In genomic region chr17:81926451-81927144, GRCh38 we compare ENCODE assay signal across 1 cellular context.
TF ChIP-seq lines count a peak whose summit lies in the region.

No MANE protein-coding gene starts in this region.

TF ChIP-seq in HepG2, 621 proteins besides CTCF, POLR2A, EP300 and RAD21 (continued from another document and continues in another):
- TF ChIP-seq ZNF691 (CRISPR knock-in tag; IDR thresholded peaks at IDR 0.05; ENCODE audit: borderline replicate concordance, low read depth) = peak; percentile 44; the same call in 1 of the 2 replicates
- TF ChIP-seq TFDP1 (CRISPR knock-in tag; IDR thresholded peaks at IDR 0.05; ENCODE audit: borderline replicate concordance) = peak; percentile 17; the same call in 1 of the 2 replicates
- peak; percentile 50; the same call in 1 of the 2 replicates for TF ChIP-seq ZNF546 (CRISPR knock-in tag; conservative IDR thresholded peaks at IDR 0.05)
- TF ChIP-seq MXI1 (IDR thresholded peaks at IDR 0.05; ENCODE audit: borderline replicate concordance, low read depth, low read length) = peak; percentile 86; the same call in 1 of the 3 replicates
- no peak for TF ChIP-seq HNF1A (IDR thresholded peaks at IDR 0.05; ENCODE audit: low read depth)
- peak; percentile 20; the same call in 1 of the 2 replicates for TF ChIP-seq HNF1A (CRISPR knock-in tag; IDR thresholded peaks at IDR 0.05; ENCODE audit: borderline replicate concordance)
- TF ChIP-seq, protein P1, sequence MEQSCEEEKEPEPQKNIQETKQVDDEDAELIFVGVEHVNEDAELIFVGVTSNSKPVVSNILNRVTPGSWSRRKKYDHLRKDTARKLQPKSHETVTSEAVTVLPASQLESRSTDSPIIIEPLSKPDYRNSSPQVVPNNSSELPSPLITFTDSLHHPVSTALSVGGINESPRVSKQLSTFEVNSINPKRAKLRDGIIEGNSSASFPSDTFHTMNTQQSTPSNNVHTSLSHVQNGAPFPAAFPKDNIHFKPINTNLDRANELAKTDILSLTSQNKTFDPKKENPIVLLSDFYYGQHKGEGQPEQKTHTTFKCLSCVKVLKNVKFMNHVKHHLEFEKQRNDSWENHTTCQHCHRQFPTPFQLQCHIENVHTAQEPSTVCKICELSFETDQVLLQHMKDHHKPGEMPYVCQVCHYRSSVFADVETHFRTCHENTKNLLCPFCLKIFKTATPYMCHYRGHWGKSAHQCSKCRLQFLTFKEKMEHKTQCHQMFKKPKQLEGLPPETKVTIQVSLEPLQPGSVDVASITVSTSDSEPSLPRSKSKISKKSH (CRISPR knock-in tag; IDR thresholded peaks at IDR 0.05; ENCODE audit: borderline replicate concordance) = no peak
- TF ChIP-seq, protein P2, sequence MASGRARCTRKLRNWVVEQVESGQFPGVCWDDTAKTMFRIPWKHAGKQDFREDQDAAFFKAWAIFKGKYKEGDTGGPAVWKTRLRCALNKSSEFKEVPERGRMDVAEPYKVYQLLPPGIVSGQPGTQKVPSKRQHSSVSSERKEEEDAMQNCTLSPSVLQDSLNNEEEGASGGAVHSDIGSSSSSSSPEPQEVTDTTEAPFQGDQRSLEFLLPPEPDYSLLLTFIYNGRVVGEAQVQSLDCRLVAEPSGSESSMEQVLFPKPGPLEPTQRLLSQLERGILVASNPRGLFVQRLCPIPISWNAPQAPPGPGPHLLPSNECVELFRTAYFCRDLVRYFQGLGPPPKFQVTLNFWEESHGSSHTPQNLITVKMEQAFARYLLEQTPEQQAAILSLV (CRISPR knock-in tag; IDR thresholded peaks at IDR 0.05; ENCODE audit: borderline replicate concordance) = no peak
- no peak for TF ChIP-seq STAT5B (CRISPR knock-in tag; IDR thresholded peaks at IDR 0.05)
- TF ChIP-seq ARID2 (CRISPR knock-in tag; IDR thresholded peaks at IDR 0.05; ENCODE audit: borderline replicate concordance) = 0 out of 2 replicates have a peak, but pooled peaks have one; percentile 53
- TF ChIP-seq SALL2 (CRISPR knock-in tag; IDR thresholded peaks at IDR 0.05) = 0 out of 2 replicates have a peak, but pooled peaks have one; percentile 75
- TF ChIP-seq TAF1 (CRISPR knock-in tag; IDR thresholded peaks at IDR 0.05) = peak; percentile 49; the same call in 1 of the 2 replicates
- 0 out of 2 replicates have a peak, but pooled peaks have one; percentile 31 for TF ChIP-seq TARDBP (CRISPR knock-in tag; IDR thresholded peaks at IDR 0.05)
- peak; percentile 82; the same call in 1 of the 2 replicates for TF ChIP-seq NFE2 (CRISPR knock-in tag; IDR thresholded peaks at IDR 0.05)
- TF ChIP-seq, protein P3, sequence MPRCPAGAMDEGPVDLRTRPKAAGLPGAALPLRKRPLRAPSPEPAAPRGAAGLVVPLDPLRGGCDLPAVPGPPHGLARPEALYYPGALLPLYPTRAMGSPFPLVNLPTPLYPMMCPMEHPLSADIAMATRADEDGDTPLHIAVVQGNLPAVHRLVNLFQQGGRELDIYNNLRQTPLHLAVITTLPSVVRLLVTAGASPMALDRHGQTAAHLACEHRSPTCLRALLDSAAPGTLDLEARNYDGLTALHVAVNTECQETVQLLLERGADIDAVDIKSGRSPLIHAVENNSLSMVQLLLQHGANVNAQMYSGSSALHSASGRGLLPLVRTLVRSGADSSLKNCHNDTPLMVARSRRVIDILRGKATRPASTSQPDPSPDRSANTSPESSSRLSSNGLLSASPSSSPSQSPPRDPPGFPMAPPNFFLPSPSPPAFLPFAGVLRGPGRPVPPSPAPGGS (CRISPR knock-in tag; IDR thresholded peaks at IDR 0.05) = no peak
- TF ChIP-seq MAX (IDR thresholded peaks at IDR 0.05) = peak; percentile 64
- TF ChIP-seq THAP11 (CRISPR knock-in tag; IDR thresholded peaks at IDR 0.05) = peak; percentile 65; the same call in 1 of the 2 replicates
- TF ChIP-seq, protein P4, sequence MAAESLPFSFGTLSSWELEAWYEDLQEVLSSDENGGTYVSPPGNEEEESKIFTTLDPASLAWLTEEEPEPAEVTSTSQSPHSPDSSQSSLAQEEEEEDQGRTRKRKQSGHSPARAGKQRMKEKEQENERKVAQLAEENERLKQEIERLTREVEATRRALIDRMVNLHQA (CRISPR knock-in tag; IDR thresholded peaks at IDR 0.05) = no peak
- TF ChIP-seq JUND (CRISPR knock-in tag; IDR thresholded peaks at IDR 0.05) = 0 out of 2 replicates have a peak, but pooled peaks have one; percentile 0
- 0 out of 2 replicates have a peak, but pooled peaks have one; percentile 39 for TF ChIP-seq ZNF354B (CRISPR knock-in tag; IDR thresholded peaks at IDR 0.05)
- TF ChIP-seq ETV5 (CRISPR knock-in tag; IDR thresholded peaks at IDR 0.05; ENCODE audit: borderline replicate concordance) = peak; percentile 82; the same call in 1 of the 2 replicates
- TF ChIP-seq, protein P5, sequence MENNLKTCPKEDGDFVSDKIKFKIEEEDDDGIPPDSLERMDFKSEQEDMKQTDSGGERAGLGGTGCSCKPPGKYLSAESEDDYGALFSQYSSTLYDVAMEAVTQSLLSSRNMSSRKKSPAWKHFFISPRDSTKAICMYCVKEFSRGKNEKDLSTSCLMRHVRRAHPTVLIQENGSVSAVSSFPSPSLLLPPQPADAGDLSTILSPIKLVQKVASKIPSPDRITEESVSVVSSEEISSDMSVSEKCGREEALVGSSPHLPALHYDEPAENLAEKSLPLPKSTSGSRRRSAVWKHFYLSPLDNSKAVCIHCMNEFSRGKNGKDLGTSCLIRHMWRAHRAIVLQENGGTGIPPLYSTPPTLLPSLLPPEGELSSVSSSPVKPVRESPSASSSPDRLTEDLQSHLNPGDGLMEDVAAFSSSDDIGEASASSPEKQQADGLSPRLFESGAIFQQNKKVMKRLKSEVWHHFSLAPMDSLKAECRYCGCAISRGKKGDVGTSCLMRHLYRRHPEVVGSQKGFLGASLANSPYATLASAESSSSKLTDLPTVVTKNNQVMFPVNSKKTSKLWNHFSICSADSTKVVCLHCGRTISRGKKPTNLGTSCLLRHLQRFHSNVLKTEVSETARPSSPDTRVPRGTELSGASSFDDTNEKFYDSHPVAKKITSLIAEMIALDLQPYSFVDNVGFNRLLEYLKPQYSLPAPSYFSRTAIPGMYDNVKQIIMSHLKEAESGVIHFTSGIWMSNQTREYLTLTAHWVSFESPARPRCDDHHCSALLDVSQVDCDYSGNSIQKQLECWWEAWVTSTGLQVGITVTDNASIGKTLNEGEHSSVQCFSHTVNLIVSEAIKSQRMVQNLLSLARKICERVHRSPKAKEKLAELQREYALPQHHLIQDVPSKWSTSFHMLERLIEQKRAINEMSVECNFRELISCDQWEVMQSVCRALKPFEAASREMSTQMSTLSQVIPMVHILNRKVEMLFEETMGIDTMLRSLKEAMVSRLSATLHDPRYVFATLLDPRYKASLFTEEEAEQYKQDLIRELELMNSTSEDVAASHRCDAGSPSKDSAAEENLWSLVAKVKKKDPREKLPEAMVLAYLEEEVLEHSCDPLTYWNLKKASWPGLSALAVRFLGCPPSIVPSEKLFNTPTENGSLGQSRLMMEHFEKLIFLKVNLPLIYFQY (CRISPR knock-in tag; IDR thresholded peaks at IDR 0.05; ENCODE audit: borderline replicate concordance) = peak; percentile 38; the same call in 1 of the 2 replicates
- TF ChIP-seq, protein P6, sequence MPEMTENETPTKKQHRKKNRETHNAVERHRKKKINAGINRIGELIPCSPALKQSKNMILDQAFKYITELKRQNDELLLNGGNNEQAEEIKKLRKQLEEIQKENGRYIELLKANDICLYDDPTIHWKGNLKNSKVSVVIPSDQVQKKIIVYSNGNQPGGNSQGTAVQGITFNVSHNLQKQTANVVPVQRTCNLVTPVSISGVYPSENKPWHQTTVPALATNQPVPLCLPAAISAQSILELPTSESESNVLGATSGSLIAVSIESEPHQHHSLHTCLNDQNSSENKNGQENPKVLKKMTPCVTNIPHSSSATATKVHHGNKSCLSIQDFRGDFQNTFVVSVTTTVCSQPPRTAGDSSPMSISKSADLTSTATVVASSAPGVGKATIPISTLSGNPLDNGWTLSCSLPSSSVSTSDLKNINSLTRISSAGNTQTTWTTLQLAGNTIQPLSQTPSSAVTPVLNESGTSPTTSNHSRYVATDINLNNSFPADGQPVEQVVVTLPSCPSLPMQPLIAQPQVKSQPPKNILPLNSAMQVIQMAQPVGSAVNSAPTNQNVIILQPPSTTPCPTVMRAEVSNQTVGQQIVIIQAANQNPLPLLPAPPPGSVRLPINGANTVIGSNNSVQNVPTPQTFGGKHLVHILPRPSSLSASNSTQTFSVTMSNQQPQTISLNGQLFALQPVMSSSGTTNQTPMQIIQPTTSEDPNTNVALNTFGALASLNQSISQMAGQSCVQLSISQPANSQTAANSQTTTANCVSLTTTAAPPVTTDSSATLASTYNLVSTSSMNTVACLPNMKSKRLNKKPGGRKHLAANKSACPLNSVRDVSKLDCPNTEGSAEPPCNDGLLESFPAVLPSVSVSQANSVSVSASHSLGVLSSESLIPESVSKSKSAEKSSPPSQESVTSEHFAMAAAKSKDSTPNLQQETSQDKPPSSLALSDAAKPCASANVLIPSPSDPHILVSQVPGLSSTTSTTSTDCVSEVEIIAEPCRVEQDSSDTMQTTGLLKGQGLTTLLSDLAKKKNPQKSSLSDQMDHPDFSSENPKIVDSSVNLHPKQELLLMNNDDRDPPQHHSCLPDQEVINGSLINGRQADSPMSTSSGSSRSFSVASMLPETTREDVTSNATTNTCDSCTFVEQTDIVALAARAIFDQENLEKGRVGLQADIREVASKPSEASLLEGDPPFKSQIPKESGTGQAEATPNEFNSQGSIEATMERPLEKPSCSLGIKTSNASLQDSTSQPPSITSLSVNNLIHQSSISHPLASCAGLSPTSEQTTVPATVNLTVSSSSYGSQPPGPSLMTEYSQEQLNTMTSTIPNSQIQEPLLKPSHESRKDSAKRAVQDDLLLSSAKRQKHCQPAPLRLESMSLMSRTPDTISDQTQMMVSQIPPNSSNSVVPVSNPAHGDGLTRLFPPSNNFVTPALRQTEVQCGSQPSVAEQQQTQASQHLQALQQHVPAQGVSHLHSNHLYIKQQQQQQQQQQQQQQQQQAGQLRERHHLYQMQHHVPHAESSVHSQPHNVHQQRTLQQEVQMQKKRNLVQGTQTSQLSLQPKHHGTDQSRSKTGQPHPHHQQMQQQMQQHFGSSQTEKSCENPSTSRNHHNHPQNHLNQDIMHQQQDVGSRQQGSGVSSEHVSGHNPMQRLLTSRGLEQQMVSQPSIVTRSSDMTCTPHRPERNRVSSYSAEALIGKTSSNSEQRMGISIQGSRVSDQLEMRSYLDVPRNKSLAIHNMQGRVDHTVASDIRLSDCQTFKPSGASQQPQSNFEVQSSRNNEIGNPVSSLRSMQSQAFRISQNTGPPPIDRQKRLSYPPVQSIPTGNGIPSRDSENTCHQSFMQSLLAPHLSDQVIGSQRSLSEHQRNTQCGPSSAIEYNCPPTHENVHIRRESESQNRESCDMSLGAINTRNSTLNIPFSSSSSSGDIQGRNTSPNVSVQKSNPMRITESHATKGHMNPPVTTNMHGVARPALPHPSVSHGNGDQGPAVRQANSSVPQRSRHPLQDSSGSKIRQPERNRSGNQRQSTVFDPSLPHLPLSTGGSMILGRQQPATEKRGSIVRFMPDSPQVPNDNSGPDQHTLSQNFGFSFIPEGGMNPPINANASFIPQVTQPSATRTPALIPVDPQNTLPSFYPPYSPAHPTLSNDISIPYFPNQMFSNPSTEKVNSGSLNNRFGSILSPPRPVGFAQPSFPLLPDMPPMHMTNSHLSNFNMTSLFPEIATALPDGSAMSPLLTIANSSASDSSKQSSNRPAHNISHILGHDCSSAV (CRISPR knock-in tag; IDR thresholded peaks at IDR 0.05; ENCODE audit: borderline replicate concordance) = no peak
- no peak for TF ChIP-seq ZNF784 (CRISPR knock-in tag; IDR thresholded peaks at IDR 0.05; ENCODE audit: borderline replicate concordance)
